In genomic region chr13:95624020-95624419, GRCh38 we compare ENCODE assay signal across 8 cellular contexts. TPM values are rescaled to one million over a fixed set of nuclear protein-coding genes. Genes with fewer than 3 reads are reported as not detected.
DNase-seq lines count a peak whose midpoint lies in the region; ATAC-seq and TF ChIP-seq lines count a peak whose summit lies in the region.

No MANE protein-coding gene starts in this region.

- TF ChIP-seq CTCF in HL-60 (IDR thresholded peaks at IDR 0.05; ENCODE audit: insufficient read depth, low read length) (peak; percentile 23), SK-N-SH (IDR thresholded peaks at IDR 0.05) (peak; percentile 80), fibroblast of mammary gland (conservative IDR thresholded peaks at IDR 0.05; ENCODE audit: control insufficient read depth, insufficient read depth, low read depth, low read length) (peak; percentile 73), osteocyte (IDR thresholded peaks at IDR 0.05) (peak; percentile 71)

- peak; percentile 88 for TF ChIP-seq RAD21 in SK-N-SH (IDR thresholded peaks at IDR 0.05; ENCODE audit: low read length)

- no peak overlapping the region for H3K27ac Mint-ChIP-seq in osteocyte (ENCODE audit: unreplicated experiment)

- no peaks in the 10 kb centered on the region for H3K9me3 ChIP-seq in SK-N-SH

- DNase-seq in COLO668 (lab: John Stamatoyannopoulos, UW; ENCODE audit: unreplicated experiment) (peak; percentile 41), HL-60 (ENCODE audit: low read depth in 1 of 2, low spot score in 1 of 2) (peak in 1 of 2 experiments; percentile 51), SK-N-SH (peak; percentile 52), fibroblast of mammary gland (ENCODE audit: low read depth) (peak; percentile 65), osteocyte (ENCODE audit: extremely low spot score, unreplicated experiment) (no peak), HuH-7.5 (ENCODE audit: low spot score) (no peak), GM19240 (ENCODE audit: insufficient read length, low spot score) (no peak)

- CTCF ChIA-PET in SK-N-SH (lab: Yijun Ruan, JAX): interaction anchor here (0.6 to 3.1 kb wide), 30 partner anchors 9 to 349 kb away, joined by 3 to 57 read pairs (median 4); partner anchors contain the start of genes DNAJC3 and DZIP1

- peaks cover 9% of the 10 kb centered on the region for H3K9me3 Mint-ChIP-seq in osteocyte (ENCODE audit: unreplicated experiment)

- POLR2A ChIA-PET in SK-N-SH (lab: Yijun Ruan, JAX): interaction anchor here (0.9 kb wide), 1 partner anchor 210 kb away, joined by 4 read pairs; no protein-coding TSS in a partner anchor

- WGBS in SK-N-SH (ENCODE audit: low lambda C conversion rate): 47% methylated on average over 5 of the region's 5 CpGs

- H3K9me2 ChIP-seq in SK-N-SH: no peaks in the 10 kb centered on the region

- peak; percentile 73 for ATAC-seq in GM18511 (IDR thresholded peaks at IDR 0.05; ENCODE audit: unreplicated experiment)

- H3K4me2 ChIP-seq in SK-N-SH: no peak overlapping the region

- no peak for TF ChIP-seq EP300 in SK-N-SH (IDR thresholded peaks at IDR 0.05; ENCODE audit: borderline replicate concordance in 1 of 2, low read depth in 1 of 2, low read length in 1 of 2)

- no peaks in the 10 kb centered on the region for H3K27me3 Mint-ChIP-seq in osteocyte (ENCODE audit: unreplicated experiment)

- no peak overlapping the region for H3K9ac ChIP-seq in SK-N-SH

- H3F3A ChIP-seq in SK-N-SH (replicated peaks; ENCODE audit: insufficient read depth): peaks cover 7% of the 10 kb centered on the region

- H3K36me3 Mint-ChIP-seq in osteocyte (ENCODE audit: unreplicated experiment): peaks cover 77% of the 10 kb centered on the region

- H3K79me2 ChIP-seq in SK-N-SH (ENCODE audit: insufficient read depth): no peaks in the 10 kb centered on the region

- H3K27ac ChIP-seq in HL-60 (replicated peaks) (no peak overlapping the region), SK-N-SH (ENCODE audit: low read depth in 2 of 2, low read length in 1 of 2) (no peak overlapping the region)

- H3K4me1 Mint-ChIP-seq in osteocyte (ENCODE audit: unreplicated experiment): peaks cover 20% of the 10 kb centered on the region

- peaks cover 63 to 68% of the 10 kb centered on the region in 2 experiments for H3K36me3 ChIP-seq in SK-N-SH (replicated peaks in 1 of 2; ENCODE audit: control insufficient read depth in 1 of 2, insufficient read depth in 2 of 2, low read length in 1 of 2)

- H3K27me3 ChIP-seq in HL-60 (ENCODE audit: insufficient read depth, poor library complexity, severe bottlenecking): no peaks in the 10 kb centered on the region
- no peaks in the 10 kb centered on the region for H3K27me3 ChIP-seq in SK-N-SH (ENCODE audit: insufficient read depth)

- no peaks in the 10 kb centered on the region for H3K4me1 ChIP-seq in SK-N-SH (ENCODE audit: control insufficient read depth in 1 of 2, insufficient read depth in 2 of 2, low read depth in 1 of 2, low read length in 1 of 2)

- H2AFZ ChIP-seq in SK-N-SH (ENCODE audit: low read depth): no peak overlapping the region

- no peak overlapping the region for H3K4me3 Mint-ChIP-seq in osteocyte (ENCODE audit: unreplicated experiment)

- no peak overlapping the region for H3K4me3 ChIP-seq in HL-60 (replicated peaks; ENCODE audit: insufficient read depth, low read length)
- H3K4me3 ChIP-seq in SK-N-SH (ENCODE audit: low read depth in 2 of 2, low read length in 1 of 2): no peak overlapping the region
- H3K4me3 ChIP-seq in fibroblast of mammary gland (ENCODE audit: control insufficient read depth, low read depth, low read length): no peak overlapping the region

- H4K20me1 ChIP-seq in SK-N-SH (ENCODE audit: insufficient read depth): no peaks in the 10 kb centered on the region

TF ChIP-seq in SK-N-SH, 30 proteins besides CTCF, POLR2A, EP300 and RAD21:
- TF ChIP-seq NRF1 (IDR thresholded peaks at IDR 0.05; ENCODE audit: low read depth, low read length) (no peak), SMC3 (IDR thresholded peaks at IDR 0.05; ENCODE audit: low read depth, low read length) (peak; percentile 65)

RNA-seq across cellular contexts. Expression of gene DZIP1, which starts 20.5 kb away (rescaled TPM):
- polyA plus RNA-seq in SK-N-SH (2012; rRNA removed): 15.0 and 15.2 TPM in 2 replicates
- polyA plus RNA-seq in SK-N-SH (2012; cell fraction: cytosol; rRNA removed): 13.9 and 16.3 TPM in 2 replicates
- polyA plus RNA-seq in SK-N-SH (2012; cell fraction: nucleus; rRNA removed): 31.3 and 43.5 TPM in 2 replicates
- 45.0 and 50.8 TPM in 2 replicates for total RNA-seq in osteocyte

RNA-seq across cellular contexts. Expression of gene DNAJC3, which starts 52.9 kb away (rescaled TPM):
- polyA plus RNA-seq in SK-N-SH (2012; rRNA removed): 5.8 and 8.2 TPM in 2 replicates
- 8.7 and 9.4 TPM in 2 replicates for polyA plus RNA-seq in SK-N-SH (2012; cell fraction: cytosol; rRNA removed)
- polyA plus RNA-seq in SK-N-SH (2012; cell fraction: nucleus; rRNA removed): 2.3 and 5.1 TPM in 2 replicates
- 45.9 and 47.8 TPM in 2 replicates for total RNA-seq in osteocyte

Comparison
In these comparisons a context has a peak if more than half of its experiments do, and no peak if none do; other contexts are left out.
1. DNase-seq: peak in COLO668 (single experiment), SK-N-SH (single experiment) and fibroblast of mammary gland (single experiment); none in osteocyte (single experiment), HuH-7.5 (single experiment) and GM19240 (single experiment).
2. CTCF ChIP-seq: peak in every context shown above with its lines; median percentile 80 in SK-N-SH; 73 in fibroblast of mammary gland; 71 in osteocyte; 23 in HL-60.